Comparison of ENCODE assay signal across 6 cellular contexts in genomic region chr2:74483675-74484164, GRCh38. TPM values are rescaled to one million over a fixed set of nuclear protein-coding genes. Genes with fewer than 3 reads are reported as not detected.
DNase-seq lines count a peak whose midpoint lies in the region; ATAC-seq and TF ChIP-seq lines count a peak whose summit lies in the region.
"Not testable (repeated sequence)": the region's sequence is repeated elsewhere in the genome, so short reads cannot be mapped to it uniquely, and the experiment has no call there.

No MANE protein-coding gene starts in this region.

- H3K27ac ChIP-seq in CD4-positive, CD25-positive, alpha-beta regulatory T cell (ENCODE audit: insufficient read depth, low read length, poor library complexity, severe bottlenecking), result peak overlapping the region; percentile 91
- H3K27ac ChIP-seq in OCI-LY1 (ENCODE audit: low read depth, low read length, poor library complexity, severe bottlenecking) (peak overlapping the region; percentile 85), esophagus squamous epithelium (peak overlapping the region in 2 of 4 donors; percentile 88 to 93)
- not testable (repeated sequence) for H3K27ac ChIP-seq in mesodermal cell (ENCODE audit: low read depth, low read length, severe bottlenecking); smooth muscle cell (ENCODE audit: low read depth)

- H3K27me3 ChIP-seq in CD4-positive, CD25-positive, alpha-beta regulatory T cell (ENCODE audit: control insufficient read depth, insufficient read depth, low read length); OCI-LY1 (ENCODE audit: insufficient read depth, low read length); esophagus squamous epithelium; smooth muscle cell (ENCODE audit: low read depth): not testable (repeated sequence)

- not testable (repeated sequence) for H3K9me2 ChIP-seq in OCI-LY1 (ENCODE audit: low read depth, low read length)

- H2AFZ ChIP-seq in OCI-LY1 (ENCODE audit: low read length), result peak overlapping the region; percentile 50
- peak overlapping the region; percentile 86 for H2AFZ ChIP-seq in smooth muscle cell (ENCODE audit: low read depth)

- not testable (repeated sequence) for H3K9me3 Mint-ChIP-seq in CD4-positive, CD25-positive, alpha-beta regulatory T cell; activated naive CD8-positive, alpha-beta T cell (ENCODE audit: low read depth)

- H3F3A ChIP-seq in OCI-LY1 (ENCODE audit: insufficient read depth, low read length); smooth muscle cell (ENCODE audit: low read depth): not testable (repeated sequence)

- H3K27me3 Mint-ChIP-seq in CD4-positive, CD25-positive, alpha-beta regulatory T cell; activated naive CD8-positive, alpha-beta T cell: not testable (repeated sequence)

- H3K36me3 Mint-ChIP-seq in CD4-positive, CD25-positive, alpha-beta regulatory T cell, result peaks cover 18% of the 10 kb centered on the region
- H3K36me3 Mint-ChIP-seq in activated naive CD8-positive, alpha-beta T cell, result not testable (repeated sequence)

- not testable (repeated sequence) for H3K9me3 ChIP-seq in CD4-positive, CD25-positive, alpha-beta regulatory T cell (ENCODE audit: control insufficient read depth in 2 of 2, low read length in 2 of 2); OCI-LY1 (ENCODE audit: low read length); esophagus squamous epithelium; mesodermal cell (ENCODE audit: control insufficient read depth, low read length); smooth muscle cell (replicated peaks; ENCODE audit: low read depth)

- peak overlapping the region; percentile 94 for H3K4me3 ChIP-seq in CD4-positive, CD25-positive, alpha-beta regulatory T cell (ENCODE audit: low read depth, low read length)
- H3K4me3 ChIP-seq in OCI-LY1 (ENCODE audit: low read depth, low read length, poor library complexity, severe bottlenecking) (peak overlapping the region; percentile 91), esophagus squamous epithelium (peak overlapping the region; percentile 68 to 96 (median 84)), mesodermal cell (ENCODE audit: extremely low read depth, insufficient read depth, low read length, poor library complexity, severe bottlenecking) (peak overlapping the region; percentile 79), smooth muscle cell (peak overlapping the region; percentile 79)

- WGBS in esophagus squamous epithelium, 2 donors, result 81 to 86% methylated on average over 19 of the region's 19 CpGs
- 90 to 91% methylated on average over 13 to 15 of the region's 19 CpGs for WGBS in mesodermal cell (ENCODE audit: insufficient coverage in 2 of 2), 2 experiments
- WGBS in smooth muscle cell (ENCODE audit: low lambda C conversion rate), result 94% methylated on average over 19 of the region's 19 CpGs

- H3K9ac ChIP-seq in OCI-LY1 (ENCODE audit: low read length) (peak overlapping the region; percentile 91), smooth muscle cell (ENCODE audit: low read depth) (peak overlapping the region; percentile 42)

- H3K4me3 Mint-ChIP-seq in CD4-positive, CD25-positive, alpha-beta regulatory T cell, result peak overlapping the region; percentile 98 to 100 (median 100)
- peak overlapping the region; percentile 99 for H3K4me3 Mint-ChIP-seq in activated naive CD8-positive, alpha-beta T cell

- H3K4me1 ChIP-seq in CD4-positive, CD25-positive, alpha-beta regulatory T cell (ENCODE audit: control insufficient read depth, insufficient read depth, low read length, poor library complexity, severe bottlenecking), result peaks cover 22% of the 10 kb centered on the region
- peaks cover 29% of the 10 kb centered on the region for H3K4me1 ChIP-seq in OCI-LY1 (ENCODE audit: insufficient read depth, low read length, severe bottlenecking)
- H3K4me1 ChIP-seq in esophagus squamous epithelium, result peaks cover 21 to 48% (median 24%) of the 10 kb centered on the region in 3 donors
- H3K4me1 ChIP-seq in mesodermal cell (ENCODE audit: control insufficient read depth, insufficient read depth, low read length, poor library complexity, severe bottlenecking), result not testable (repeated sequence)
- H3K4me1 ChIP-seq in smooth muscle cell (ENCODE audit: low read depth), result peaks cover 18% of the 10 kb centered on the region

- intact Hi-C loops in esophagus squamous epithelium (cut with DNase I), result loop anchor here (5.0 to 10.0 kb wide), 2 partner anchors 44 to 101 kb away; partner anchors contain the start of genes AUP1, DQX1 and HTRA2

- TF ChIP-seq CTCF in OCI-LY1 (IDR thresholded peaks at IDR 0.05; ENCODE audit: low read length); esophagus squamous epithelium (IDR thresholded peaks at IDR 0.05); smooth muscle cell (IDR thresholded peaks at IDR 0.05; ENCODE audit: borderline replicate concordance, insufficient read depth, poor library complexity, severe bottlenecking): not testable (repeated sequence)

- not testable (repeated sequence) for TF ChIP-seq POLR2A in esophagus squamous epithelium (IDR thresholded peaks at IDR 0.05)

- H4K20me1 ChIP-seq in OCI-LY1 (ENCODE audit: insufficient read depth, low read length); smooth muscle cell (ENCODE audit: low read depth): not testable (repeated sequence)

- H3K79me2 ChIP-seq in OCI-LY1 (ENCODE audit: insufficient read depth, low read length), result not testable (repeated sequence)
- peaks cover 47% of the 10 kb centered on the region for H3K79me2 ChIP-seq in smooth muscle cell (ENCODE audit: low read depth)

- H3K4me2 ChIP-seq in OCI-LY1 (ENCODE audit: low read length), result peak overlapping the region; percentile 98
- H3K4me2 ChIP-seq in smooth muscle cell, result peak overlapping the region; percentile 96

- not testable (repeated sequence) for DNase-seq in CD4-positive, CD25-positive, alpha-beta regulatory T cell; esophagus squamous epithelium (lab: John Stamatoyannopoulos, UW); smooth muscle cell (lab: John Stamatoyannopoulos, UW; ENCODE audit: unreplicated experiment)

- H3K4me1 Mint-ChIP-seq in CD4-positive, CD25-positive, alpha-beta regulatory T cell, result peaks cover 0 to 53% (median 25%) of the 10 kb centered on the region in 4 donors
- H3K4me1 Mint-ChIP-seq in activated naive CD8-positive, alpha-beta T cell (ENCODE audit: low read depth), result peaks cover 38% of the 10 kb centered on the region

- H3K36me3 ChIP-seq in CD4-positive, CD25-positive, alpha-beta regulatory T cell (ENCODE audit: control insufficient read depth, insufficient read depth, low read length), result peaks cover 26% of the 10 kb centered on the region
- H3K36me3 ChIP-seq in OCI-LY1 (ENCODE audit: insufficient read depth, low read length) (peaks cover 22% of the 10 kb centered on the region; the same call in 1 of the 2 replicates), esophagus squamous epithelium (peaks cover 0 to 62% (median 0%) of the 10 kb centered on the region in 3 donors), mesodermal cell (ENCODE audit: control insufficient read depth, insufficient read depth, low read length) (peaks cover 45% of the 10 kb centered on the region)
- not testable (repeated sequence) for H3K36me3 ChIP-seq in smooth muscle cell (ENCODE audit: low read depth)

- not testable (repeated sequence) for ATAC-seq in CD4-positive, CD25-positive, alpha-beta regulatory T cell (ENCODE audit: low read depth in 2 of 2)

- H3K27ac Mint-ChIP-seq in CD4-positive, CD25-positive, alpha-beta regulatory T cell, result peak overlapping the region; percentile 90 to 100 (median 99)
- H3K27ac Mint-ChIP-seq in activated naive CD8-positive, alpha-beta T cell, result not testable (repeated sequence)

RNA-seq across cellular contexts. Expression of gene TTC31, which starts 0.8 kb away (rescaled TPM):
- 38.7 TPM for total RNA-seq in CD4-positive, CD25-positive, alpha-beta regulatory T cell
- 10 to 100 TPM; 21.7 to 24.7 (median 22.7) TPM for polyA plus RNA-seq in CD4-positive, CD25-positive, alpha-beta regulatory T cell
- total RNA-seq in esophagus squamous epithelium (10 to 100 TPM; 11.2 to 27.7 (median 17.5) TPM), smooth muscle cell (18.7 and 23.3 TPM in 2 replicates)
- 17.0 TPM for polyA plus RNA-seq in mesodermal cell (2013, experiment 1 of 2)
- polyA plus RNA-seq in mesodermal cell (2013, experiment 2 of 2), result 16.1 TPM
- polyA plus RNA-seq in smooth muscle cell, result 17.3 and 19.9 TPM in 2 replicates

RNA-seq across cellular contexts. Expression of gene CCDC142, which starts 0.9 kb away (rescaled TPM):
- 15.8 TPM for total RNA-seq in CD4-positive, CD25-positive, alpha-beta regulatory T cell
- 10 to 100 TPM in 3 of 4 donors, 1 to 10 TPM in 1; 8.9 to 14.9 (median 10.4) TPM for polyA plus RNA-seq in CD4-positive, CD25-positive, alpha-beta regulatory T cell
- total RNA-seq in esophagus squamous epithelium (10 to 100 TPM in 2 of 4 donors, 1 to 10 TPM in 2; 6.5 to 24.6 (median 14.5) TPM), smooth muscle cell (5.5 and 8.0 TPM in 2 replicates)
- 6.1 TPM for polyA plus RNA-seq in mesodermal cell (2013, experiment 1 of 2)
- polyA plus RNA-seq in mesodermal cell (2013, experiment 2 of 2), result 5.8 TPM
- polyA plus RNA-seq in smooth muscle cell, result 7.7 and 10.8 TPM in 2 replicates

RNA-seq across cellular contexts. Expression of gene MRPL53, which starts 11.2 kb away (rescaled TPM):
- 57.2 TPM for total RNA-seq in CD4-positive, CD25-positive, alpha-beta regulatory T cell
- 100 to 1,000 TPM; 120 to 163 (median 137) TPM for polyA plus RNA-seq in CD4-positive, CD25-positive, alpha-beta regulatory T cell
- total RNA-seq in esophagus squamous epithelium (10 to 100 TPM; 10.7 to 25.2 (median 22.1) TPM), smooth muscle cell (12.0 and 18.2 TPM in 2 replicates)
- 50.1 TPM for polyA plus RNA-seq in mesodermal cell (2013, experiment 1 of 2)
- polyA plus RNA-seq in mesodermal cell (2013, experiment 2 of 2), result 49.0 TPM
- polyA plus RNA-seq in smooth muscle cell, result 76.8 and 85.4 TPM in 2 replicates

RNA-seq across cellular contexts. Expression of gene LBX2, which starts 15.7 kb away (rescaled TPM):
- total RNA-seq in CD4-positive, CD25-positive, alpha-beta regulatory T cell, result not detected
- under 1 TPM in 2 of 4 donors, not detected in 2; 0.16 to 0.40 TPM for polyA plus RNA-seq in CD4-positive, CD25-positive, alpha-beta regulatory T cell
- total RNA-seq in esophagus squamous epithelium, result under 1 TPM in 2 of 4 donors, not detected in 2; 0.38 to 0.57 TPM
- 1.9 TPM for polyA plus RNA-seq in mesodermal cell (2013, experiment 1 of 2)
- polyA plus RNA-seq in mesodermal cell (2013, experiment 2 of 2), result 0.76 TPM
- 1.7 and 2.4 TPM in 2 replicates for total RNA-seq in smooth muscle cell
- 1.5 and 1.6 TPM in 2 replicates for polyA plus RNA-seq in smooth muscle cell

RNA-seq across cellular contexts. Expression of gene MOGS, which starts 18.5 kb away (rescaled TPM):
- 56.8 TPM for total RNA-seq in CD4-positive, CD25-positive, alpha-beta regulatory T cell
- 10 to 100 TPM; 31.7 to 38.0 (median 34.8) TPM for polyA plus RNA-seq in CD4-positive, CD25-positive, alpha-beta regulatory T cell
- total RNA-seq in esophagus squamous epithelium (10 to 100 TPM; 29.3 to 37.4 (median 33.9) TPM), smooth muscle cell (46.2 and 49.0 TPM in 2 replicates)
- 53.3 TPM for polyA plus RNA-seq in mesodermal cell (2013, experiment 1 of 2)
- 45.8 TPM for polyA plus RNA-seq in mesodermal cell (2013, experiment 2 of 2)
- polyA plus RNA-seq in smooth muscle cell, result 38.3 and 45.5 TPM in 2 replicates
